24 cellular contexts compared by ENCODE assay signal in genomic region chr4:85606505-85606904, GRCh38.
"Had no signal": no experiment of that assay in that cellular context is flagged by ENCODE, and none has a peak within 500 bp of the region (broad histone marks: within the 10 kb centered on the region; RNA-seq: fewer than 3 reads in every experiment).

No MANE protein-coding gene starts in this region.

- H3K4me3 ChIP-seq: breast epithelium, right atrium auricular region, suprapubic skin, transverse colon had no signal

- H3K36me3 ChIP-seq: breast epithelium, right atrium auricular region, suprapubic skin, transverse colon had no signal

- H3K36me3 Mint-ChIP-seq: activated naive CD4-positive, alpha-beta T cell treated with anti-CD3 and anti-CD28 coated beads, Interleukin-2, amount 10 ng/mL, durations not matched to agents 7 days and 5 days; naive thymus-derived CD8-positive, alpha-beta T cell; T-cell had no signal

- H3K4me3 Mint-ChIP-seq: activated naive CD4-positive, alpha-beta T cell treated with anti-CD3 and anti-CD28 coated beads, Interleukin-2, amount 10 ng/mL, durations not matched to agents 7 days and 5 days; endodermal cell; neural crest cell; T-cell had no signal

- ATAC-seq: esophagus mucosa; left cardiac atrium; left ventricle myocardium superior; naive thymus-derived CD8-positive, alpha-beta T cell; T-cell had no signal

- H3K9me3 Mint-ChIP-seq: activated naive CD4-positive, alpha-beta T cell treated with anti-CD3 and anti-CD28 coated beads, Interleukin-2, amount 10 ng/mL, durations not matched to agents 7 days and 5 days; endodermal cell; naive thymus-derived CD8-positive, alpha-beta T cell; neural crest cell had no signal

- H3K9me3 ChIP-seq: breast epithelium, right atrium auricular region, suprapubic skin, transverse colon had no signal

- H3K4me1 ChIP-seq: breast epithelium, transverse colon had no signal

- H3K27ac Mint-ChIP-seq: activated naive CD4-positive, alpha-beta T cell treated with anti-CD3 and anti-CD28 coated beads, Interleukin-2, amount 10 ng/mL, durations not matched to agents 7 days and 5 days; endodermal cell; T-cell had no signal

- H3K27ac ChIP-seq: breast epithelium, right atrium auricular region, suprapubic skin had no signal

- H3K27me3 Mint-ChIP-seq: activated naive CD4-positive, alpha-beta T cell treated with anti-CD3 and anti-CD28 coated beads, Interleukin-2, amount 10 ng/mL, durations not matched to agents 7 days and 5 days; naive thymus-derived CD8-positive, alpha-beta T cell; T-cell had no signal

- H3K27me3 ChIP-seq: breast epithelium, right atrium auricular region, suprapubic skin, transverse colon had no signal

- H3K4me1 Mint-ChIP-seq: activated naive CD4-positive, alpha-beta T cell treated with anti-CD3 and anti-CD28 coated beads, Interleukin-2, amount 10 ng/mL, durations not matched to agents 7 days and 5 days; endodermal cell; T-cell had no signal

- DNase-seq: activated CD4-positive, alpha-beta T cell treated with anti-CD3 and anti-CD28 coated beads for 4 hours; activated CD4-positive, alpha-beta T cell treated with anti-CD3 and anti-CD28 coated beads, Interleukin-2, amount 50 U/mL, for 4 hours; activated gamma-delta T cell; activated naive CD4-positive, alpha-beta T cell treated with anti-CD3 and anti-CD28 coated beads, Interleukin-2, amount 10 ng/mL, durations not matched to agents 7 days and 5 days; activated T-cell treated with anti-CD3 and anti-CD28 coated beads, Interleukin-2, amount 50 U/mL, for 1 hour; amygdala; central memory CD4-positive, alpha-beta T cell; endodermal cell; foreskin fibroblast; head of caudate nucleus; hippocampal formation; left cardiac atrium; left ventricle myocardium superior; midbrain; naive thymus-derived CD8-positive, alpha-beta T cell; nucleus accumbens; stimulated activated CD4-positive, alpha-beta T cell treated with anti-CD3 and anti-CD28 coated beads, Interleukin-2, amount 100 ng/mL, for 48 hours; T-cell; transverse colon had no signal
